22 cellular contexts compared by ENCODE assay signal in genomic region chr17:81843713-81844326, GRCh38. TPM values are rescaled to one million over a fixed set of nuclear protein-coding genes. Genes with fewer than 3 reads are reported as not detected.
DNase-seq lines count a peak whose midpoint lies in the region; ATAC-seq and TF ChIP-seq lines count a peak whose summit lies in the region.
"Had no signal": no experiment of that assay in that cellular context is flagged by ENCODE, and none has a peak within 500 bp of the region (broad histone marks: within the 10 kb centered on the region; RNA-seq: fewer than 3 reads in every experiment).

No MANE protein-coding gene starts in this region.

- peaks cover 12% of the 10 kb centered on the region for H3K36me3 Mint-ChIP-seq in progenitor cell of endocrine pancreas (ENCODE audit: insufficient read depth)
- H3K36me3 Mint-ChIP-seq: IgD-negative memory B cell had no signal

- TF ChIP-seq EP300 in transverse colon (IDR thresholded peaks at IDR 0.05; ENCODE audit: low read depth): no peak

- DNase-seq in HL-60 (ENCODE audit: low read depth in 1 of 2, low spot score in 1 of 2) (peak; percentile 48 to 54), body of pancreas (no peak), progenitor cell of endocrine pancreas (ENCODE audit: low spot score, unreplicated experiment) (no peak), transverse colon (no peak), thyroid gland (no peak), SIG-M5 (lab: John Stamatoyannopoulos, UW) (no peak)
- DNase-seq: activated CD4-positive, alpha-beta T cell treated with anti-CD3 and anti-CD28 coated beads, Interleukin-2, amount 50 U/mL, for 1 hour; activated CD8-positive, alpha-beta memory T cell treated with anti-CD3 and anti-CD28 coated beads, Interleukin-2, amount 50 U/mL, for 4 hours; erythroblast; foreskin melanocyte; hippocampal formation; lower lobe of right lung; NCI-H510A; stimulated activated CD4-positive, alpha-beta T cell treated with anti-CD3 and anti-CD28 coated beads, Interleukin-4, amount 100 ng/mL, for 24 hours; stimulated activated naive CD4-positive, alpha-beta T cell treated with Interleukin-2 at 50 U/mL for 16 hours; T-helper 17 cell had no signal

- H3K27ac Mint-ChIP-seq in progenitor cell of endocrine pancreas: peak overlapping the region; percentile 37
- H3K27ac Mint-ChIP-seq: T-helper 17 cell had no signal

- TF ChIP-seq CTCF in HL-60 (IDR thresholded peaks at IDR 0.05; ENCODE audit: insufficient read depth, low read length): no peak
- TF ChIP-seq CTCF in body of pancreas (IDR thresholded peaks at IDR 0.05): no peak
- no peak for TF ChIP-seq CTCF in progenitor cell of endocrine pancreas (IDR thresholded peaks at IDR 0.05; ENCODE audit: unreplicated experiment)
- TF ChIP-seq CTCF in transverse colon (IDR thresholded peaks at IDR 0.05): no peak
- TF ChIP-seq CTCF in thyroid gland (IDR thresholded peaks at IDR 0.05): no peak

- intact Hi-C loops in body of pancreas (cut with DNase I) (no loop called here), transverse colon (cut with DNase I; ENCODE audit: low total_unique reads) (no loop called here), thyroid gland (cut with DNase I) (no loop called here)

- H3K27me3 Mint-ChIP-seq in progenitor cell of endocrine pancreas: no peaks in the 10 kb centered on the region
- H3K27me3 Mint-ChIP-seq: IgD-negative memory B cell, T-helper 17 cell had no signal

- ATAC-seq in body of pancreas: no peak

- H3K27me3 ChIP-seq in HL-60 (ENCODE audit: insufficient read depth, poor library complexity, severe bottlenecking): no peaks in the 10 kb centered on the region
- H3K27me3 ChIP-seq in body of pancreas: no peaks in the 10 kb centered on the region
- no peaks in the 10 kb centered on the region for H3K27me3 ChIP-seq in transverse colon
- no peaks in the 10 kb centered on the region for H3K27me3 ChIP-seq in thyroid gland

- peaks cover 42% of the 10 kb centered on the region in 2 donors for H3K36me3 ChIP-seq in body of pancreas (replicated peaks in 1 of 2; ENCODE audit: insufficient read depth in 1 of 2, low read depth in 2 of 2)
- peaks cover 0 to 46% (median 28%) of the 10 kb centered on the region in 4 donors for H3K36me3 ChIP-seq in transverse colon
- peaks cover 44 to 57% of the 10 kb centered on the region in 2 donors for H3K36me3 ChIP-seq in thyroid gland

- H3K9me3 ChIP-seq in body of pancreas: no peaks in the 10 kb centered on the region
- no peaks in the 10 kb centered on the region for H3K9me3 ChIP-seq in transverse colon
- H3K9me3 ChIP-seq in thyroid gland: no peaks in the 10 kb centered on the region
- H3K9me3 ChIP-seq: lower lobe of right lung, thoracic aorta had no signal

- no peaks in the 10 kb centered on the region for H3K4me1 Mint-ChIP-seq in progenitor cell of endocrine pancreas (ENCODE audit: low read depth)
- H3K4me1 Mint-ChIP-seq: IgD-negative memory B cell, T-helper 17 cell had no signal

- no peak for TF ChIP-seq POLR2A in body of pancreas (IDR thresholded peaks at IDR 0.05)
- TF ChIP-seq POLR2A in transverse colon (IDR thresholded peaks at IDR 0.05): no peak
- no peak for TF ChIP-seq POLR2A in thyroid gland (IDR thresholded peaks at IDR 0.05)

- H3K9me3 Mint-ChIP-seq in progenitor cell of endocrine pancreas (ENCODE audit: low read depth): no peaks in the 10 kb centered on the region
- H3K9me3 Mint-ChIP-seq: IgD-negative memory B cell had no signal

- H3K4me1 ChIP-seq in body of pancreas: peaks cover 40% of the 10 kb centered on the region
- H3K4me1 ChIP-seq in transverse colon: no peaks in the 10 kb centered on the region
- no peaks in the 10 kb centered on the region for H3K4me1 ChIP-seq in thyroid gland
- H3K4me1 ChIP-seq: lower lobe of right lung had no signal

- H3K4me3 ChIP-seq in HL-60 (replicated peaks; ENCODE audit: insufficient read depth, low read length) (no peak overlapping the region), body of pancreas (no peak overlapping the region), transverse colon (no peak overlapping the region), thyroid gland (replicated peaks in 1 of 3) (no peak overlapping the region)
- H3K4me3 ChIP-seq: lower lobe of right lung, thoracic aorta had no signal

- in situ Hi-C loops in transverse colon (cut with MboI; ENCODE audit: low pct_ligation_motif_present in 1 of 4, low pct_unique_long_range_greater_than_20kb in 1 of 4, low sequenced_read_pairs in 3 of 4): no loop called here

- no peak overlapping the region for H3K4me3 Mint-ChIP-seq in progenitor cell of endocrine pancreas (ENCODE audit: low read depth)
- H3K4me3 Mint-ChIP-seq: IgD-negative memory B cell, T-helper 17 cell had no signal

- WGBS in body of pancreas, 2 donors: 77 to 85% methylated on average over 16 to 29 of the region's 30 CpGs
- WGBS in transverse colon (ENCODE audit: low coverage in 1 of 2), 2 donors: 89% methylated on average over 30 of the region's 30 CpGs; no CpG with 5 or more reads in 1 of the 2 donors
- WGBS in thyroid gland, 2 donors: 91 to 92% methylated on average over 24 of the region's 30 CpGs

- H3K27ac ChIP-seq in HL-60 (replicated peaks) (peak overlapping the region; percentile 97), body of pancreas (peak overlapping the region in 3 of 4 donors; percentile 11 to 78 (median 74)), transverse colon (no peak overlapping the region), thyroid gland (no peak overlapping the region)
- H3K27ac ChIP-seq: lower lobe of right lung, thoracic aorta had no signal

RNA-seq across cellular contexts. Expression of gene PPP1R27, which starts 9.0 kb away (rescaled TPM):
- not detected for total RNA-seq in body of pancreas
- not detected in 2 replicates for total RNA-seq in progenitor cell of endocrine pancreas
- total RNA-seq in transverse colon: under 1 TPM in 1 of 4 donors, not detected in 3; 0.68 TPM
- total RNA-seq in thyroid gland: not detected
- total RNA-seq: chondrocyte, H4, lower lobe of right lung, M059J, renal cortical epithelial cell, T-helper 17 cell, thoracic aorta had no signal

RNA-seq across cellular contexts. Expression of gene MCRIP1, which starts 10.7 kb away (rescaled TPM):
- total RNA-seq in body of pancreas (10 to 100 TPM; 46.1 to 65.6 TPM), progenitor cell of endocrine pancreas (138 and 157 TPM in 2 replicates), transverse colon (10 to 100 TPM; 23.3 to 44.0 (median 33.2) TPM), thyroid gland (10 to 100 TPM; 55.2 to 88.6 (median 83.7) TPM)

RNA-seq across cellular contexts. Expression of gene P4HB, which starts 16.5 kb away (rescaled TPM):
- 1,000 to 10,000 TPM; 1,462 to 4,394 TPM for total RNA-seq in body of pancreas
- total RNA-seq in progenitor cell of endocrine pancreas: 467 and 484 TPM in 2 replicates
- 100 to 1,000 TPM; 486 to 732 (median 556) TPM for total RNA-seq in transverse colon
- 1,000 to 10,000 TPM in 1 of 4 donors, 100 to 1,000 TPM in 3; 548 to 1,124 (median 681) TPM for total RNA-seq in thyroid gland

RNA-seq across cellular contexts. Expression of gene ARHGDIA, which starts 27.3 kb away (rescaled TPM):
- 100 to 1,000 TPM; 109 to 141 TPM for total RNA-seq in body of pancreas
- total RNA-seq in progenitor cell of endocrine pancreas: 239 and 248 TPM in 2 replicates
- 100 to 1,000 TPM; 189 to 480 (median 323) TPM for total RNA-seq in transverse colon
- 100 to 1,000 TPM; 115 to 173 (median 164) TPM for total RNA-seq in thyroid gland

RNA-seq across cellular contexts. Expression of gene GCGR, which starts 39.9 kb away (rescaled TPM):
- total RNA-seq in body of pancreas: 1 to 10 TPM in 1 of 2 donors, under 1 TPM in 1; 0.52 to 5.3 TPM
- total RNA-seq in progenitor cell of endocrine pancreas: 2.1 and 2.2 TPM in 2 replicates
- under 1 TPM in 2 of 4 donors, not detected in 2; 0.14 to 0.64 TPM for total RNA-seq in transverse colon
- not detected for total RNA-seq in thyroid gland
- total RNA-seq: chondrocyte, H4, lower lobe of right lung, M059J, renal cortical epithelial cell, T-helper 17 cell, thoracic aorta had no signal

Comparison
In these comparisons a context has a peak if more than half of its experiments do, and no peak if none do; other contexts are left out.
1. DNase-seq: peak in HL-60 (2 of 2); none in body of pancreas (0 of 4), progenitor cell of endocrine pancreas (single experiment), transverse colon (single experiment), thyroid gland (0 of 2) and SIG-M5 (single experiment).
2. H3K27ac ChIP-seq: peak in HL-60 (single experiment) and body of pancreas (3 of 4); none in transverse colon (0 of 4) and thyroid gland (0 of 3).